Comparison of ENCODE assay signal across 30 cellular contexts in the genomic region with DNA sequence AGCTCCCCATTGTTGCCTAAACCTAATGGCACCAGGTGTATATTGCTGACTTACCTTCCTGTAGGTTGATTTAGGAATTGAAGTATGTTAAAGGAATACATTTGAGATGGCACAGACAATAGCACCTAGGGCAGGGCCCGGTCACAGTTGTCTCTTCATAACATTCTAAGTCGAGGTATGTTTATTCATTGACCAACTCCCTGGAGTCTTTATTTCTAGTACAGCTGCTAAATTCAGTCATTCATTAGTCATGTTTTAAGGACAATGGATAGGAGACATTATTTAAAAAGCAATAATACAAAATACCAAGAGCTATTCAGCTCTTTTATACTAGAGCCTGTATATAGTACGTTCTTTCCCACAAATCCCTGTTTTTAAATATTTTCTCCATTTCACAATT.
"Had no signal": no experiment of that assay in that cellular context is flagged by ENCODE, and none has a peak within 500 bp of the region (broad histone marks: within the 10 kb centered on the region; RNA-seq: fewer than 3 reads in every experiment).

No MANE protein-coding gene starts in this region.

- H3K4me1 ChIP-seq: adrenal gland, body of pancreas, breast epithelium had no signal

- H3K9me3 ChIP-seq: adrenal gland, body of pancreas, breast epithelium had no signal

- H3K27ac ChIP-seq: adrenal gland, body of pancreas, brain microvascular endothelial cell, breast epithelium, VCaP had no signal

- H3K27me3 ChIP-seq: adrenal gland, body of pancreas, brain microvascular endothelial cell, breast epithelium had no signal

- DNase-seq: activated B cell treated with CpG ODN at 0.5 μM for 24 hours; activated CD4-positive, alpha-beta memory T cell treated with anti-CD3 and anti-CD28 coated beads for 36 hours; activated CD4-positive, alpha-beta T cell treated with anti-CD3 and anti-CD28 coated beads for 4 hours; activated CD4-positive, alpha-beta T cell treated with anti-CD3 and anti-CD28 coated beads, Interleukin-2, amount 10 ng/mL, durations not matched to agents 24 days and 14 days; activated CD4-positive, alpha-beta T cell treated with anti-CD3 and anti-CD28 coated beads, Interleukin-2, amount 50 U/mL, for 1 hour; activated CD4-positive, alpha-beta T cell treated with anti-CD3 and anti-CD28 coated beads, Interleukin-2, amount 50 U/mL, for 4 hours; activated CD4-positive, CD25-positive, alpha-beta regulatory T cell treated with anti-CD3 and anti-CD28 coated beads, Interleukin-2, amount 50 U/mL, for 72 hours; activated CD8-positive, alpha-beta memory T cell treated with anti-CD3 and anti-CD28 coated beads, Interleukin-2, amount 50 U/mL, for 4 hours; activated CD8-positive, alpha-beta T cell treated with anti-CD3 and anti-CD28 coated beads for 36 hours; activated effector memory CD4-positive, alpha-beta T cell treated with anti-CD3 and anti-CD28 coated beads, Interleukin-2, amount 50 U/mL, for 16 hours; activated gamma-delta T cell treated with Interleukin-2 at 50 U/mL for 16 hours; activated naive CD4-positive, alpha-beta T cell; activated naive CD4-positive, alpha-beta T cell treated with anti-CD3 and anti-CD28 coated beads for 36 hours; activated naive CD4-positive, alpha-beta T cell treated with anti-CD3 and anti-CD28 coated beads, Interleukin-2, amount 50 U/mL, for 16 hours; activated naive CD8-positive, alpha-beta T cell treated with anti-CD3 and anti-CD28 coated beads for 36 hours; activated T-cell treated with anti-CD3 and anti-CD28 coated beads for 4 hours; activated T-cell treated with anti-CD3 and anti-CD28 coated beads, Interleukin-2, amount 50 U/mL, for 1 hour; activated T-cell treated with anti-CD3 and anti-CD28 coated beads, Interleukin-2, amount 50 U/mL, for 4 hours; activated T-cell treated with anti-CD3 and anti-CD28 coated beads, Interleukin-2, amount 50 U/mL, for 72 hours; adrenal gland; amniotic stem cell; aorta; body of pancreas; brain microvascular endothelial cell; central memory CD4-positive, alpha-beta T cell; T-helper 1 cell; T-helper 2 cell; T-helper 9 cell had no signal

- H3K4me3 ChIP-seq: adrenal gland, body of pancreas, breast epithelium had no signal

- H3K36me3 ChIP-seq: adrenal gland, brain microvascular endothelial cell, breast epithelium had no signal
